In the genomic region with DNA sequence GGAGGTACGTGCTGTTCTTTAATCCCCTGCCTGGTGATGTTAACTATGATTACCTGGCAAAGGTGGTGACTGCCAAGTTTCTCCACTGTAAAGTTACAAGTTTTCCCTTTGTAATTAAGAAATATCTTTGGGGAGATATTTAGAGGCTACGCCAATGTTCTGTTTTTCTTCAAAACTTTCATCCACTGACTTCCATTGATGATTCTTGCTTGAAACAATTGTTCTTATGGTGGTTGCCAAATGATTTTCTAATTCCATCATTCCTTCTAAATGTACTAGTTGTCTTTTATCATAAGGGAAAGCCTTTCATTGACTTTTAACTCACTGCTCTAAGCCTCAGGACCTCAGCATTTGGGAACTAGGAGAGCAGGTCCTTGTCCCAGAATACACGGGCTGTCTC, we compare ENCODE assay signal across 17 cellular contexts.
"Had no signal": no experiment of that assay in that cellular context is flagged by ENCODE, and none has a peak within 500 bp of the region (broad histone marks: within the 10 kb centered on the region; RNA-seq: fewer than 3 reads in every experiment).

No MANE protein-coding gene starts in this region.

- H3K9me3 Mint-ChIP-seq: activated B cell treated with CpG ODN at 0.5 μM for 24 hours; activated naive CD8-positive, alpha-beta T cell treated with anti-CD3 and anti-CD28 coated beads for 36 hours; activated T-helper 1 cell treated with anti-CD3 and anti-CD28 coated beads, Interleukin-12 subunit alpha, Interleukin-12 subunit beta, Interleukin-2, Interleukin-4 antibody, amounts not matched to agents 30 ng/mL and 10 ng/mL and 1 ng/mL, durations not matched to agents 14 hours and 24 hours and 36 hours; endodermal cell; T-helper 2 cell treated with Interferon-gamma antibody and Interleukin-4, amounts not matched to agents 5 μg/mL and 100 μg/mL, for 36 hours had no signal

- ATAC-seq: left ventricle myocardium superior had no signal

- H3K27me3 Mint-ChIP-seq: activated B cell treated with CpG ODN at 0.5 μM for 24 hours; activated naive CD8-positive, alpha-beta T cell treated with anti-CD3 and anti-CD28 coated beads for 36 hours had no signal

- H3K27ac ChIP-seq: prostate gland, right lobe of liver had no signal

- H3K36me3 ChIP-seq: prostate gland, right lobe of liver had no signal

- H3K4me1 ChIP-seq: prostate gland, right lobe of liver had no signal

- H3K4me1 Mint-ChIP-seq: activated B cell treated with CpG ODN at 0.5 μM for 24 hours; activated naive CD8-positive, alpha-beta T cell treated with anti-CD3 and anti-CD28 coated beads for 36 hours; endodermal cell had no signal

- H3K27ac Mint-ChIP-seq: activated B cell treated with CpG ODN at 0.5 μM for 24 hours; activated naive CD8-positive, alpha-beta T cell treated with anti-CD3 and anti-CD28 coated beads for 36 hours; activated T-helper 1 cell treated with anti-CD3 and anti-CD28 coated beads, Interleukin-12 subunit alpha, Interleukin-12 subunit beta, Interleukin-2, Interleukin-4 antibody, amounts not matched to agents 30 ng/mL and 10 ng/mL and 1 ng/mL, durations not matched to agents 14 hours and 24 hours and 36 hours; endodermal cell; T-helper 2 cell treated with Interferon-gamma antibody and Interleukin-4, amounts not matched to agents 5 μg/mL and 100 μg/mL, for 36 hours had no signal

- H3K9me3 ChIP-seq: prostate gland, right lobe of liver had no signal

- H3K27me3 ChIP-seq: dorsolateral prefrontal cortex, right lobe of liver had no signal

- H3K4me3 Mint-ChIP-seq: activated B cell treated with CpG ODN at 0.5 μM for 24 hours; activated naive CD8-positive, alpha-beta T cell treated with anti-CD3 and anti-CD28 coated beads for 36 hours; activated T-helper 1 cell treated with anti-CD3 and anti-CD28 coated beads, Interleukin-12 subunit alpha, Interleukin-12 subunit beta, Interleukin-2, Interleukin-4 antibody, amounts not matched to agents 30 ng/mL and 10 ng/mL and 1 ng/mL, durations not matched to agents 14 hours and 24 hours and 36 hours; endodermal cell; T-helper 2 cell treated with Interferon-gamma antibody and Interleukin-4, amounts not matched to agents 5 μg/mL and 100 μg/mL, for 36 hours had no signal

- DNase-seq: activated B cell treated with CpG ODN at 0.5 μM for 24 hours; activated CD4-positive, alpha-beta T cell treated with anti-CD3 and anti-CD28 coated beads, Interleukin-2, amount 50 U/mL, for 1 hour; activated naive CD8-positive, alpha-beta T cell treated with anti-CD3 and anti-CD28 coated beads for 36 hours; dorsolateral prefrontal cortex; endodermal cell; glutamatergic neuron; hypothalamus; left ventricle myocardium superior; stimulated activated CD4-positive, alpha-beta T cell treated with anti-CD3 and anti-CD28 coated beads, Interleukin-4, amount 100 ng/mL, for 4 hours; stimulated activated CD8-positive, alpha-beta memory T cell treated with anti-CD3 and anti-CD28 coated beads, Interleukin-4, amount 100 ng/mL, for 48 hours; stimulated activated naive CD4-positive, alpha-beta T cell treated with Interleukin-2 at 50 U/mL for 16 hours; SW 1271 had no signal

- H3K4me3 ChIP-seq: dorsolateral prefrontal cortex, prostate gland, right lobe of liver, smooth muscle cell had no signal

- H3K36me3 Mint-ChIP-seq: activated naive CD8-positive, alpha-beta T cell treated with anti-CD3 and anti-CD28 coated beads for 36 hours had no signal
